27 cellular contexts compared by ENCODE assay signal in the genomic region with DNA sequence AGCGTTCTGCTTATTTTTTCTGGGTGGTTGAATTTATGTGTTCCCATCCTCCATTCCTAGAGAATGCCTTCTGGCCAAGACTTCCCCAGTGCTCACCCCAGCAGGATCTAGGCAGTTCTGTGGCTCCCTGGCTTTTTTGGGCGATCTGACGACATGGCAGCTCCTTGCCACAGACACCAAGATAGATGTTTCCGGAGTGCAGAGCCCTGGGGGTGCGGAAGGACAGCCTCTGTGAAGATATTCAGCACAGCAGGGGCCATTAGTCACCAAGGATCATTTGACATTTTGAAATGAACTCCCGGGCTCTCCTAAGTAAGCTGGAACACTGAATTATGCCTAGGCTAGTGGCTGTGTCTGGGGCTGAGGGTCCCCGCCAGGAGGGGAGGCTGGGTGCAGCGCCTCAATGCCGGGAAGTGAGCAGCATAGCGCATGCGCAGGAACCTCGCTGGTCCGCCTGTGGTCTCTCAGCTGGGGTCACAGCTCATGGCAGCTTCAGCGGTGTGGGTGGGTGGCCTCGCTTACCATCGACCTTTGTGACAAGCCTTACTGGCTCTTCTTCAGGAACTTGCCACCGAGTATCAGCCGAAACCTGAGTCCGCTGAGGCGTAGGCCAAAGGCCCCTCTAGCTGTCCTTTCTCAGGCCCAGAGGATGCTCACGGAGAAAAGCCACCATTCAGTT.
DNase-seq lines count a peak whose midpoint lies in the region; ATAC-seq and TF ChIP-seq lines count a peak whose summit lies in the region.
"Had no signal": no experiment of that assay in that cellular context is flagged by ENCODE, and none has a peak within 500 bp of the region (broad histone marks: within the 10 kb centered on the region; RNA-seq: fewer than 3 reads in every experiment).

No MANE protein-coding gene starts in this region.

- intact Hi-C loops in cardiac septum (cut with DNase I) (no loop called here), Right ventricle myocardium superior (cut with DNase I) (no loop called here)

- no peak for ATAC-seq in Right ventricle myocardium superior (ENCODE audit: poor library complexity)
- no peak for ATAC-seq in foreskin keratinocyte
- ATAC-seq in HG02759 (IDR thresholded peaks at IDR 0.05; ENCODE audit: unreplicated experiment) = no peak
- ATAC-seq: GM12878, left ventricle myocardium superior had no signal

- peak overlapping the region; percentile 57 for H3K27ac ChIP-seq in foreskin keratinocyte
- H3K27ac ChIP-seq: adrenal gland, hepatocyte, spleen, stomach, upper lobe of left lung had no signal

- in situ Hi-C loops in SK-MEL-5 (cut with HindIII; ENCODE audit: low pct_unique_long_range_greater_than_20kb, low sequenced_read_pairs) = no loop called here

- no peaks in the 10 kb centered on the region for H3K27me3 ChIP-seq in foreskin keratinocyte
- H3K27me3 ChIP-seq: adrenal gland, hepatocyte, spleen, stomach, upper lobe of left lung had no signal

- H3K4me1 ChIP-seq in foreskin keratinocyte = peaks cover 21% of the 10 kb centered on the region
- H3K4me1 ChIP-seq: adrenal gland, Caco-2, spleen, stomach, upper lobe of left lung had no signal

- peak; percentile 63 for DNase-seq in cardiac septum (ENCODE audit: low spot score)
- no peak for DNase-seq in Right ventricle myocardium superior
- peak; percentile 41 for DNase-seq in SK-MEL-5 (ENCODE audit: low read depth, low spot score)
- no peak for DNase-seq in foreskin keratinocyte
- no peak for DNase-seq in mucosa of gallbladder (ENCODE audit: low spot score)
- DNase-seq in NCI-H2107 treated with DMSO at 0.1 percent for 48 hours (lab: John Stamatoyannopoulos, UW; ENCODE audit: unreplicated experiment) = no peak
- DNase-seq in GM03348 (ENCODE audit: low spot score) = no peak
- DNase-seq: activated CD4-positive, alpha-beta T cell treated with anti-CD3 and anti-CD28 coated beads, Interleukin-2, amount 50 U/mL, for 1 hour; activated CD8-positive, alpha-beta memory T cell treated with anti-CD3 and anti-CD28 coated beads, Interleukin-2, amount 50 U/mL, for 48 hours; activated effector memory CD4-positive, alpha-beta T cell treated with Interleukin-2 at 50 U/mL for 16 hours; adrenal gland; central memory CD4-positive, alpha-beta T cell; foreskin fibroblast; GF-D8; left ventricle myocardium superior; NCI-H1436; NCI-H2171; NCI-H526; SHP77; spleen; stimulated activated CD4-positive, alpha-beta T cell treated with anti-CD3 and anti-CD28 coated beads, Interleukin-4, amount 100 ng/mL, for 24 hours; stomach had no signal

- no peak for TF ChIP-seq CTCF in foreskin keratinocyte (conservative IDR thresholded peaks at IDR 0.05)

Comparison
In these comparisons a context has a peak if more than half of its experiments do, and no peak if none do; other contexts are left out.
1. DNase-seq: peak in cardiac septum (single experiment) and SK-MEL-5 (single experiment); none in Right ventricle myocardium superior (single experiment), foreskin keratinocyte (0 of 2), mucosa of gallbladder (single experiment), NCI-H2107 treated with DMSO at 0.1 percent for 48 hours (single experiment) and GM03348 (single experiment).